ENCODE assay signal across 8 cellular contexts in genomic region chr20:844473-845225, GRCh38. TPM values are rescaled to one million over a fixed set of nuclear protein-coding genes. Genes with fewer than 3 reads are reported as not detected.
DNase-seq lines count a peak whose midpoint lies in the region; ATAC-seq and TF ChIP-seq lines count a peak whose summit lies in the region.

No MANE protein-coding gene starts in this region.

- 16% methylated on average over 17 of the region's 47 CpGs for WGBS in right lobe of liver (ENCODE audit: insufficient coverage, low coverage, low lambda C conversion rate, missing lambda C conversion rate)

- no peaks in the 10 kb centered on the region for H3K9me3 ChIP-seq in right lobe of liver

- CTCF ChIA-PET in AG04449 (lab: Yijun Ruan, JAX): interaction anchor here (0.8 to 1.3 kb wide), 2 partner anchors 8 to 9 kb away, joined by 3 to 5 read pairs; no protein-coding TSS in a partner anchor

- POLR2A ChIA-PET in AG04449 (lab: Yijun Ruan, JAX): interaction anchor here (2.1 kb wide), 1 partner anchor 11 kb away, joined by 7 read pairs; the partner anchor contains the start of gene FAM110A

- no peak overlapping the region for H3K27ac ChIP-seq in right lobe of liver

- intact Hi-C loops in right lobe of liver (cut with DNase I): no loop called here

- no peaks in the 10 kb centered on the region for H3K27me3 ChIP-seq in right lobe of liver

- TF ChIP-seq CTCF in AG04449 (IDR thresholded peaks at IDR 0.05; ENCODE audit: insufficient read depth, low read length, missing control alignments): no peak
- TF ChIP-seq CTCF in right lobe of liver (IDR thresholded peaks at IDR 0.05): no peak

- H3K4me3 ChIP-seq in AG04449 (ENCODE audit: low read depth, low read length) (peak overlapping the region; percentile 55), right lobe of liver (peak overlapping the region; percentile 14 to 24 (median 18))

- H3K36me3 ChIP-seq in right lobe of liver: no peaks in the 10 kb centered on the region

- no peak for TF ChIP-seq POLR2A in right lobe of liver (IDR thresholded peaks at IDR 0.05)

- H3K4me1 ChIP-seq in right lobe of liver: peaks cover 0 to 22% (median 0%) of the 10 kb centered on the region in 4 donors

- peak; percentile 89 for ATAC-seq in GM18907 (IDR thresholded peaks at IDR 0.05; ENCODE audit: unreplicated experiment)
- peak; percentile 87 for ATAC-seq in HG03139 (IDR thresholded peaks at IDR 0.05; ENCODE audit: unreplicated experiment)
- ATAC-seq in right lobe of liver: peak; percentile 82 to 89 (median 89)

- peak; percentile 28 for DNase-seq in AG04449 (ENCODE audit: low read depth, low spot score)
- DNase-seq in NCI-H446 (lab: John Stamatoyannopoulos, UW): peak; percentile 23 to 77
- DNase-seq in activated CD4-positive, alpha-beta T cell treated with anti-CD3 and anti-CD28 coated beads, Interleukin-2, amount 50 U/mL, for 24 hours (ENCODE audit: low read depth in 1 of 2, low spot score in 1 of 2): peak; percentile 57 to 89
- DNase-seq in dermis blood vessel endothelial cell: peak; percentile 89
- DNase-seq in right lobe of liver: peak; percentile 79 to 87 (median 85)
- DNase-seq in stimulated activated CD4-positive, alpha-beta T cell treated with anti-CD3 and anti-CD28 coated beads, Interleukin-4, amount 100 ng/mL, for 1 hour: peak; percentile 89

RNA-seq across cellular contexts. Expression of gene FAM110A, which starts 11.1 kb away (rescaled TPM):
- total RNA-seq in dermis blood vessel endothelial cell (2.7 and 2.9 TPM in 2 replicates), right lobe of liver (1 to 10 TPM; 1.4 to 4.1 (median 2.7) TPM)

Comparison
In these comparisons a context has a peak if more than half of its experiments do, and no peak if none do; other contexts are left out.
1. DNase-seq: peak in every context shown above with its lines; median percentile 89 in dermis blood vessel endothelial cell; 89 in stimulated activated CD4-positive, alpha-beta T cell treated with anti-CD3 and anti-CD28 coated beads, Interleukin-4, amount 100 ng/mL, for 1 hour; 85 in right lobe of liver; 73 in activated CD4-positive, alpha-beta T cell treated with anti-CD3 and anti-CD28 coated beads, Interleukin-2, amount 50 U/mL, for 24 hours; 50 in NCI-H446; 28 in AG04449.